ENCODE assay signal across 20 cellular contexts in genomic region chr14:74733241-74733640, GRCh38.
"Had no signal": no experiment of that assay in that cellular context is flagged by ENCODE, and none has a peak within 500 bp of the region (broad histone marks: within the 10 kb centered on the region; RNA-seq: fewer than 3 reads in every experiment).

No MANE protein-coding gene starts in this region.

- ATAC-seq: activated T-helper 17 cell treated with anti-CD3 and anti-CD28 coated beads, Interleukin-2, amount 50 U/mL, for 72 hours; esophagus mucosa; left lobe of liver; lower lobe of right lung; naive thymus-derived CD4-positive, alpha-beta T cell; T-cell had no signal

- H3K4me3 ChIP-seq: adrenal gland, ascending aorta, hepatocyte, lower lobe of right lung, sigmoid colon, upper lobe of left lung had no signal

- DNase-seq: activated CD8-positive, alpha-beta memory T cell treated with anti-CD3 and anti-CD28 coated beads for 24 hours; activated CD8-positive, alpha-beta memory T cell treated with anti-CD3 and anti-CD28 coated beads, Interleukin-2, amount 50 U/mL, for 4 hours; activated T-cell treated with anti-CD3 and anti-CD28 coated beads, Interleukin-2, amount 50 U/mL, for 24 hours; adrenal gland; central memory CD4-positive, alpha-beta T cell; effector memory CD4-positive, alpha-beta T cell; glutamatergic neuron; immature natural killer cell; lower lobe of right lung; naive thymus-derived CD4-positive, alpha-beta T cell; sigmoid colon; stimulated activated CD4-positive, alpha-beta T cell treated with anti-CD3 and anti-CD28 coated beads, Interleukin-4, amount 100 ng/mL, for 1 hour; stimulated activated naive CD4-positive, alpha-beta T cell; T-cell; upper lobe of left lung had no signal
